10 cellular contexts compared by ENCODE assay signal in genomic region chrX:100648601-100649417, GRCh38. TPM values are rescaled to one million over a fixed set of nuclear protein-coding genes. Genes with fewer than 3 reads are reported as not detected.
A peak's percentile ranks its signal among the peaks of the same experiment; 100 is the strongest.
DNase-seq lines count a peak whose midpoint lies in the region; ATAC-seq and TF ChIP-seq lines count a peak whose summit lies in the region.
"Had no signal": no experiment of that assay in that cellular context is flagged by ENCODE, and none has a peak within 500 bp of the region (broad histone marks: within the 10 kb centered on the region; RNA-seq: fewer than 3 reads in every experiment).

No MANE protein-coding gene starts in this region.

- H3K4me1 Mint-ChIP-seq in nephron progenitor cell: peaks cover 51% of the 10 kb centered on the region
- H3K4me1 Mint-ChIP-seq: CD4-positive, alpha-beta memory T cell had no signal

- ATAC-seq in GM21423 (IDR thresholded peaks at IDR 0.05; ENCODE audit: unreplicated experiment) (no peak), HG02973 (IDR thresholded peaks at IDR 0.05; ENCODE audit: unreplicated experiment) (no peak)

- H3K27me3 Mint-ChIP-seq in nephron progenitor cell (ENCODE audit: low read depth, poor library complexity): no peaks in the 10 kb centered on the region

- DNase-seq in AG20443 (ENCODE audit: low spot score) (peak; percentile 33), NCI-H748 treated with DMSO at 0.1 percent for 48 hours (lab: John Stamatoyannopoulos, UW) (peak; percentile 3), esophagus muscularis mucosa (ENCODE audit: extremely low spot score) (no peak), nephron progenitor cell (no peak), head of caudate nucleus (no peak), COR-L47 (lab: John Stamatoyannopoulos, UW) (no peak)
- DNase-seq: CD4-positive, alpha-beta memory T cell had no signal

- H3K27me3 ChIP-seq in esophagus muscularis mucosa: no peaks in the 10 kb centered on the region

- H3K9me3 ChIP-seq in esophagus muscularis mucosa: no peaks in the 10 kb centered on the region

- H3K4me1 ChIP-seq in esophagus muscularis mucosa: peaks cover 0 to 28% (median 9%) of the 10 kb centered on the region in 4 donors
- H3K4me1 ChIP-seq: parathyroid adenoma had no signal

- H3K4me3 Mint-ChIP-seq in nephron progenitor cell: peak overlapping the region; percentile 18
- H3K4me3 Mint-ChIP-seq: CD4-positive, alpha-beta memory T cell had no signal

- TF ChIP-seq CTCF in esophagus muscularis mucosa (IDR thresholded peaks at IDR 0.05): no peak
- no peak for TF ChIP-seq CTCF in nephron progenitor cell (IDR thresholded peaks at IDR 0.05)

- TF ChIP-seq EP300 in esophagus muscularis mucosa (IDR thresholded peaks at IDR 0.05): no peak

- TF ChIP-seq POLR2A in esophagus muscularis mucosa (IDR thresholded peaks at IDR 0.05; ENCODE audit: low read depth): no peak

- intact Hi-C loops in esophagus muscularis mucosa (cut with DNase I) (no loop called here), head of caudate nucleus (cut with DNase I) (no loop called here)

- H3K9me3 Mint-ChIP-seq in nephron progenitor cell: peaks cover 35% of the 10 kb centered on the region
- H3K9me3 Mint-ChIP-seq: CD4-positive, alpha-beta memory T cell had no signal

- H3K36me3 Mint-ChIP-seq in nephron progenitor cell (ENCODE audit: low read depth): no peaks in the 10 kb centered on the region
- H3K36me3 Mint-ChIP-seq: CD4-positive, alpha-beta memory T cell had no signal

- H3K27ac ChIP-seq in esophagus muscularis mucosa (replicated peaks in 1 of 4): peak overlapping the region; percentile 62 to 77 (median 72)
- H3K27ac ChIP-seq: parathyroid adenoma had no signal

- no peaks in the 10 kb centered on the region for H3K36me3 ChIP-seq in esophagus muscularis mucosa

- WGBS in esophagus muscularis mucosa: 62% methylated on average over 8 of the region's 8 CpGs

- peak overlapping the region; percentile 98 for H3K27ac Mint-ChIP-seq in nephron progenitor cell
- H3K27ac Mint-ChIP-seq: CD4-positive, alpha-beta memory T cell had no signal

- peak overlapping the region in 1 of 4 donors; percentile 9 for H3K4me3 ChIP-seq in esophagus muscularis mucosa

RNA-seq across cellular contexts. Expression of gene SRPX2, which starts 4.8 kb away (rescaled TPM):
- 10 to 100 TPM; 29.8 to 57.3 (median 39.6) TPM for total RNA-seq in esophagus muscularis mucosa
- total RNA-seq: CD4-positive, alpha-beta memory T cell had no signal

RNA-seq across cellular contexts. Expression of gene TSPAN6, which starts 12.2 kb away (rescaled TPM):
- 1 to 10 TPM; 5.4 to 8.3 (median 6.8) TPM for total RNA-seq in esophagus muscularis mucosa

Comparison
In these comparisons a context has a peak if more than half of its experiments do, and no peak if none do; other contexts are left out.
1. DNase-seq: peak in AG20443 (single experiment) and NCI-H748 treated with DMSO at 0.1 percent for 48 hours (single experiment); none in esophagus muscularis mucosa (single experiment), nephron progenitor cell (single experiment), head of caudate nucleus (0 of 42) and COR-L47 (single experiment).